Comparison of ENCODE assay signal across 15 cellular contexts in genomic region chr13:37656247-37656940, GRCh38. TPM values are rescaled to one million over a fixed set of nuclear protein-coding genes. Genes with fewer than 3 reads are reported as not detected.
DNase-seq lines count a peak whose midpoint lies in the region; ATAC-seq and TF ChIP-seq lines count a peak whose summit lies in the region.
"Had no signal": no experiment of that assay in that cellular context is flagged by ENCODE, and none has a peak within 500 bp of the region (broad histone marks: within the 10 kb centered on the region; RNA-seq: fewer than 3 reads in every experiment).

No MANE protein-coding gene starts in this region.

- no peak overlapping the region for H4K8ac ChIP-seq in mesenchymal stem cell (ENCODE audit: low read length)

- no peak overlapping the region for H3K18ac ChIP-seq in mesenchymal stem cell (ENCODE audit: low read depth in 1 of 2, low read length in 2 of 2)

- H3K9me3 ChIP-seq in mesenchymal stem cell (ENCODE audit: control insufficient read depth, low read length) (no peaks in the 10 kb centered on the region), HAP-1 (no peaks in the 10 kb centered on the region), colonic mucosa (no peaks in the 10 kb centered on the region)
- H3K9me3 ChIP-seq: gastroesophageal sphincter had no signal

- ATAC-seq in left colon, result no peak
- ATAC-seq: gastroesophageal sphincter; GM12878; K562; stimulated activated naive B cell treated with anti-CD40 and anti-IgM and Interleukin-4, amounts not matched to agents 10 μg/mL and 1 μg/mL and 100 μg/mL, for 72 hours had no signal

- no peak overlapping the region for H2BK120ac ChIP-seq in mesenchymal stem cell (ENCODE audit: low read depth, low read length)

- H3K23ac ChIP-seq in mesenchymal stem cell (ENCODE audit: low read length in 2 of 2), result no peak overlapping the region

- H2BK5ac ChIP-seq in mesenchymal stem cell (ENCODE audit: low read depth, low read length, poor library complexity, severe bottlenecking), result peak overlapping the region; percentile 36

- no peak overlapping the region for H2AFZ ChIP-seq in mesenchymal stem cell (ENCODE audit: low read depth, low read length)

- H3K36me3 ChIP-seq in mesenchymal stem cell (ENCODE audit: control insufficient read depth in 1 of 2, insufficient read depth in 2 of 2, low read depth in 1 of 2, low read length in 2 of 2), result no peaks in the 10 kb centered on the region
- H3K36me3 ChIP-seq in HAP-1 (replicated peaks), result no peaks in the 10 kb centered on the region
- H3K36me3 ChIP-seq in colonic mucosa, result no peaks in the 10 kb centered on the region
- H3K36me3 ChIP-seq: gastroesophageal sphincter had no signal

- H3K9ac ChIP-seq in mesenchymal stem cell (ENCODE audit: low read length), result peak overlapping the region; percentile 77
- H3K9ac ChIP-seq in colonic mucosa (ENCODE audit: low read depth in 2 of 2, low read length in 2 of 2), result no peak overlapping the region

- H2AK5ac ChIP-seq in mesenchymal stem cell (ENCODE audit: low read length, severe bottlenecking), result peak overlapping the region; percentile 74

- TF ChIP-seq CTCF in choroid plexus epithelial cell (conservative IDR thresholded peaks at IDR 0.05; ENCODE audit: low read depth, low read length) (no peak), colonic mucosa (IDR thresholded peaks at IDR 0.05) (no peak)

- H3K4me1 ChIP-seq in mesenchymal stem cell (ENCODE audit: control insufficient read depth, insufficient read depth, low read depth, low read length), result no peaks in the 10 kb centered on the region
- no peaks in the 10 kb centered on the region for H3K4me1 ChIP-seq in HAP-1
- H3K4me1 ChIP-seq in colonic mucosa, result no peaks in the 10 kb centered on the region
- H3K4me1 ChIP-seq: gastroesophageal sphincter had no signal

- H3K79me1 ChIP-seq in mesenchymal stem cell (replicated peaks; ENCODE audit: low read length, poor library complexity, severe bottlenecking), result no peaks in the 10 kb centered on the region

- H3K4me2 ChIP-seq in mesenchymal stem cell (ENCODE audit: low read length, poor library complexity, severe bottlenecking), result no peak overlapping the region

- DNase-seq in AG08395 (ENCODE audit: low spot score) (peak; percentile 92), LHCN-M2 (ENCODE audit: low read depth) (peak; percentile 90), choroid plexus epithelial cell (ENCODE audit: low read depth) (peak; percentile 97), mesenchymal stem cell (peak; percentile 97), NCI-H146 (lab: John Stamatoyannopoulos, UW) (no peak), HAP-1 (ENCODE audit: low spot score in 2 of 2) (no peak), left colon (no peak), colonic mucosa (no peak)
- DNase-seq: activated CD4-positive, alpha-beta T cell treated with anti-CD3 and anti-CD28 coated beads for 4 hours; activated naive CD4-positive, alpha-beta T cell treated with anti-CD3 and anti-CD28 coated beads for 36 hours; SHP77 treated with DMSO at 0.1 percent for 48 hours; stimulated activated naive B cell treated with anti-CD40 and anti-IgM and Interleukin-4, amounts not matched to agents 10 μg/mL and 1 μg/mL and 100 μg/mL, for 72 hours had no signal

- in situ Hi-C loops in HAP-1 (cut with MboI; ENCODE audit: low sequenced_read_pairs), result no loop called here

- H2BK12ac ChIP-seq in mesenchymal stem cell (ENCODE audit: low read length in 2 of 2), result no peak overlapping the region

- no peak overlapping the region for H3K4me3 ChIP-seq in choroid plexus epithelial cell (ENCODE audit: low read depth, low read length)
- no peak overlapping the region for H3K4me3 ChIP-seq in mesenchymal stem cell (ENCODE audit: insufficient read depth in 1 of 2, low read depth in 1 of 2, low read length in 2 of 2)
- no peak overlapping the region for H3K4me3 ChIP-seq in HAP-1
- H3K4me3 ChIP-seq in colonic mucosa, result no peak overlapping the region
- H3K4me3 ChIP-seq: gastroesophageal sphincter, GM12878, K562 had no signal

- no peak overlapping the region for H3K14ac ChIP-seq in mesenchymal stem cell (ENCODE audit: low read length in 2 of 2)

- H3K4ac ChIP-seq in mesenchymal stem cell (ENCODE audit: low read depth in 1 of 2, low read length in 2 of 2), result no peak overlapping the region

- peak overlapping the region; percentile 25 for H4K91ac ChIP-seq in mesenchymal stem cell (ENCODE audit: low read length)

- 0% methylated on average over 4 of the region's 7 CpGs for WGBS in mesenchymal stem cell

- intact Hi-C loops in left colon (cut with DNase I, micrococcal nuclease), result no loop called here
- intact Hi-C loops in colonic mucosa (cut with DNase I), result no loop called here

- H3K27me3 ChIP-seq in mesenchymal stem cell (ENCODE audit: control insufficient read depth in 1 of 2, insufficient read depth in 1 of 2, low read length in 2 of 2), result no peaks in the 10 kb centered on the region
- H3K27me3 ChIP-seq in HAP-1 (ENCODE audit: low read depth), result no peaks in the 10 kb centered on the region
- no peaks in the 10 kb centered on the region for H3K27me3 ChIP-seq in colonic mucosa
- H3K27me3 ChIP-seq: gastroesophageal sphincter had no signal

- H2BK15ac ChIP-seq in mesenchymal stem cell (ENCODE audit: low read depth, poor library complexity, severe bottlenecking), result no peak overlapping the region

- H3K27ac ChIP-seq in mesenchymal stem cell (ENCODE audit: low read length, poor library complexity, severe bottlenecking), result peak overlapping the region; percentile 91
- H3K27ac ChIP-seq in colonic mucosa, result no peak overlapping the region
- H3K27ac ChIP-seq: gastroesophageal sphincter had no signal

RNA-seq across cellular contexts. Expression of gene POSTN, which starts 57.8 kb away (rescaled TPM):
- total RNA-seq in LHCN-M2 (2014; rRNA removed) (8.3 and 20.8 TPM in 2 replicates), left colon (10 to 100 TPM; 12.7 to 30.7 TPM), colonic mucosa (10 to 100 TPM; 20.6 to 40.3 TPM)
- 8.2 TPM for polyA plus RNA-seq in LHCN-M2 (2012)
- polyA plus RNA-seq in mesenchymal stem cell (2013, experiment 1 of 2), result 396 TPM
- polyA plus RNA-seq in mesenchymal stem cell (2013, experiment 2 of 2), result 397 TPM
- total RNA-seq: activated naive CD4-positive, alpha-beta T cell treated with anti-CD3 and anti-CD28 coated beads for 36 hours had no signal

Comparison
In these comparisons a context has a peak if more than half of its experiments do, and no peak if none do; other contexts are left out.
1. DNase-seq: peak in AG08395 (single experiment), LHCN-M2 (single experiment), choroid plexus epithelial cell (single experiment) and mesenchymal stem cell (single experiment); none in NCI-H146 (single experiment), HAP-1 (0 of 2), left colon (0 of 2) and colonic mucosa (single experiment).